Comparison of ENCODE assay signal across 8 cellular contexts in genomic region chr1:183807549-183808168, GRCh38. TPM values are rescaled to one million over a fixed set of nuclear protein-coding genes. Genes with fewer than 3 reads are reported as not detected.
A peak's percentile ranks its signal among the peaks of the same experiment; 100 is the strongest.
DNase-seq lines count a peak whose midpoint lies in the region; ATAC-seq and TF ChIP-seq lines count a peak whose summit lies in the region.

No MANE protein-coding gene starts in this region.

- TF ChIP-seq CTCF in transverse colon (IDR thresholded peaks at IDR 0.05), result no peak

- DNase-seq in Daoy (ENCODE audit: low read depth) (peak; percentile 62), foreskin melanocyte (peak; percentile 82), transverse colon (peak; percentile 19), retina (no peak), 8988T (no peak)
- DNase-seq in stimulated activated CD4-positive, alpha-beta T cell treated with anti-CD3 and anti-CD28 coated beads, Interleukin-4, amount 100 ng/mL, for 24 hours, result no peak

- in situ Hi-C loops in transverse colon (cut with MboI; ENCODE audit: low pct_ligation_motif_present in 1 of 4, low pct_unique_long_range_greater_than_20kb in 1 of 4, low sequenced_read_pairs in 3 of 4), result no loop called here

- H3K4me3 ChIP-seq in HUES64 (ENCODE audit: low read length) (peak overlapping the region; percentile 63; the same call in 1 of the 2 replicates), transverse colon (peak overlapping the region in 1 of 4 donors; percentile 63)

- H3K9me3 ChIP-seq in HUES64 (ENCODE audit: insufficient read depth, low read depth, low read length), result no peaks in the 10 kb centered on the region
- H3K9me3 ChIP-seq in transverse colon, result no peaks in the 10 kb centered on the region

- no peaks in the 10 kb centered on the region; the same call in 1 of the 2 replicates for H3K36me3 ChIP-seq in HUES64 (ENCODE audit: insufficient read depth, low read length)
- no peaks in the 10 kb centered on the region for H3K36me3 ChIP-seq in transverse colon

- H3K27ac ChIP-seq in HUES64 (ENCODE audit: low read depth, low read length) (peak overlapping the region; percentile 52; the same call in 1 of the 2 replicates), transverse colon (peak overlapping the region; percentile 84 to 86 (median 84))

- H3K4me1 ChIP-seq in HUES64 (ENCODE audit: insufficient read depth, low read length), result peaks cover 58% of the 10 kb centered on the region
- H3K4me1 ChIP-seq in transverse colon, result peaks cover 0 to 48% (median 3%) of the 10 kb centered on the region in 4 donors

- 81% methylated on average over 2 of the region's 2 CpGs for WGBS in HUES64
- WGBS in transverse colon (ENCODE audit: low coverage in 1 of 2), 2 donors, result 71% methylated on average over 1 to 2 of the region's 2 CpGs

- peak overlapping the region; percentile 21; the same call in 1 of the 2 replicates for H3K9ac ChIP-seq in HUES64 (ENCODE audit: low read depth, low read length)

- H3K27me3 ChIP-seq in HUES64 (ENCODE audit: insufficient read depth, low read length), result peaks cover 23% of the 10 kb centered on the region
- peaks cover 11% of the 10 kb centered on the region for H3K27me3 ChIP-seq in transverse colon

- no peak for TF ChIP-seq POLR2A in transverse colon (IDR thresholded peaks at IDR 0.05)

- peak; percentile 59 for ATAC-seq in GM21447 (IDR thresholded peaks at IDR 0.05; ENCODE audit: unreplicated experiment)

- no peak for TF ChIP-seq EP300 in transverse colon (IDR thresholded peaks at IDR 0.05; ENCODE audit: low read depth)

- intact Hi-C loops in transverse colon (cut with DNase I; ENCODE audit: low total_unique reads), result loop anchor here (2.0 to 10.0 kb wide), 2 partner anchors 61 to 107 kb away; no protein-coding TSS in a partner anchor

RNA-seq across cellular contexts. Expression of gene RGL1, which starts 2.7 kb away (rescaled TPM):
- total RNA-seq in Daoy (2014; rRNA removed; shearing (Covaris generic)), result 5.4 and 8.1 TPM in 2 replicates
- polyA plus RNA-seq in HUES64 (2013, experiment 1 of 2), result 5.1 TPM
- 7.1 TPM for polyA plus RNA-seq in HUES64 (2013, experiment 2 of 2)
- total RNA-seq in transverse colon, result 10 to 100 TPM; 12.1 to 13.8 (median 13.0) TPM

Comparison
In these comparisons a context has a peak if more than half of its experiments do, and no peak if none do; other contexts are left out.
1. DNase-seq: peak in Daoy (single experiment), foreskin melanocyte (single experiment) and transverse colon (single experiment); none in stimulated activated CD4-positive, alpha-beta T cell treated with anti-CD3 and anti-CD28 coated beads, Interleukin-4, amount 100 ng/mL, for 24 hours (single experiment), retina (single experiment) and 8988T (single experiment).